In genomic region chr6:165272585-165272984, GRCh38 we compare ENCODE assay signal across 38 cellular contexts. TPM values are rescaled to one million over a fixed set of nuclear protein-coding genes. Genes with fewer than 3 reads are reported as not detected.
"Had no signal": no experiment of that assay in that cellular context is flagged by ENCODE, and none has a peak within 500 bp of the region (broad histone marks: within the 10 kb centered on the region; RNA-seq: fewer than 3 reads in every experiment).

No MANE protein-coding gene starts in this region.

- H3K4me3 Mint-ChIP-seq: activated B cell treated with CpG ODN at 0.5 μM for 24 hours; activated CD4-positive, alpha-beta memory T cell treated with anti-CD3 and anti-CD28 coated beads for 36 hours; activated CD4-positive, alpha-beta T cell treated with anti-CD3 and anti-CD28 coated beads, Interleukin-2, amount 10 ng/mL, durations not matched to agents 24 days and 14 days; activated CD8-positive, alpha-beta T cell treated with anti-CD3 and anti-CD28 coated beads for 36 hours; activated naive CD4-positive, alpha-beta T cell treated with anti-CD3 and anti-CD28 coated beads, Interleukin-2, amount 10 ng/mL, durations not matched to agents 7 days and 5 days; activated naive CD4-positive, alpha-beta T cell treated with anti-CD3 and anti-CD28 coated beads, Interleukin-2, amount 50 U/mL, for 24 hours; activated naive CD8-positive, alpha-beta T cell; activated naive CD8-positive, alpha-beta T cell treated with anti-CD3 and anti-CD28 coated beads, Interleukin-2, amount 10 ng/mL, durations not matched to agents 7 days and 5 days; activated naive CD8-positive, alpha-beta T cell treated with anti-CD3 and anti-CD28 coated beads, Interleukin-2, amount 50 U/mL, for 24 hours; activated T-cell treated with anti-CD3 and anti-CD28 coated beads, Interleukin-2, amount 50 U/mL, for 24 hours; brain; central memory CD8-positive, alpha-beta T cell; T-helper 1 cell treated with Interleukin-12 subunit alpha and Interleukin-12 subunit beta and Interleukin-4 antibody, amounts not matched to agents 30 μg/mL and 1 μg/mL, for 36 hours; T-helper 2 cell treated with Interferon-gamma antibody and Interleukin-4, amounts not matched to agents 5 μg/mL and 100 μg/mL, for 36 hours had no signal

- H3K4me1 ChIP-seq: ascending aorta had no signal

- ATAC-seq: activated CD8-positive, alpha-beta T cell treated with anti-CD3 and anti-CD28 coated beads for 36 hours; activated naive CD8-positive, alpha-beta T cell treated with anti-CD3 and anti-CD28 coated beads, Interleukin-2, amount 50 U/mL, for 24 hours had no signal

- FAIRE-seq: bronchial epithelial cell, TTC549 had no signal

- H3K36me3 Mint-ChIP-seq: activated CD4-positive, alpha-beta memory T cell treated with anti-CD3 and anti-CD28 coated beads for 36 hours; activated naive CD4-positive, alpha-beta T cell treated with anti-CD3 and anti-CD28 coated beads, Interleukin-2, amount 10 ng/mL, durations not matched to agents 7 days and 5 days; activated naive CD4-positive, alpha-beta T cell treated with anti-CD3 and anti-CD28 coated beads, Interleukin-2, amount 50 U/mL, for 24 hours; activated naive CD8-positive, alpha-beta T cell; activated naive CD8-positive, alpha-beta T cell treated with anti-CD3 and anti-CD28 coated beads, Interleukin-2, amount 10 ng/mL, durations not matched to agents 7 days and 5 days had no signal

- DNase-seq: activated B cell treated with CpG ODN at 0.5 μM for 24 hours; activated CD4-positive, alpha-beta memory T cell treated with anti-CD3 and anti-CD28 coated beads for 36 hours; activated CD4-positive, alpha-beta T cell treated with anti-CD3 and anti-CD28 coated beads for 4 hours; activated CD4-positive, alpha-beta T cell treated with anti-CD3 and anti-CD28 coated beads, Interleukin-2, amount 10 ng/mL, durations not matched to agents 24 days and 14 days; activated CD4-positive, alpha-beta T cell treated with anti-CD3 and anti-CD28 coated beads, Interleukin-2, amount 50 U/mL, for 1 hour; activated CD4-positive, alpha-beta T cell treated with anti-CD3 and anti-CD28 coated beads, Interleukin-2, amount 50 U/mL, for 4 hours; activated CD4-positive, CD25-positive, alpha-beta regulatory T cell treated with anti-CD3 and anti-CD28 coated beads, Interleukin-2, amount 50 U/mL, for 72 hours; activated CD8-positive, alpha-beta memory T cell treated with anti-CD3 and anti-CD28 coated beads, Interleukin-2, amount 50 U/mL, for 4 hours; activated CD8-positive, alpha-beta T cell treated with anti-CD3 and anti-CD28 coated beads for 36 hours; activated effector memory CD4-positive, alpha-beta T cell treated with Interleukin-2 at 50 U/mL for 16 hours; activated gamma-delta T cell; activated naive CD4-positive, alpha-beta T cell treated with anti-CD3 and anti-CD28 coated beads, Interleukin-2, amount 10 ng/mL, durations not matched to agents 7 days and 5 days; activated naive CD4-positive, alpha-beta T cell treated with Interleukin-2 at 50 U/mL for 16 hours; activated naive CD8-positive, alpha-beta T cell treated with anti-CD3 and anti-CD28 coated beads, Interleukin-2, amount 10 ng/mL, durations not matched to agents 7 days and 5 days; activated naive CD8-positive, alpha-beta T cell treated with anti-CD3 and anti-CD28 coated beads, Interleukin-2, amount 50 U/mL, for 24 hours; activated T-cell treated with anti-CD3 and anti-CD28 coated beads, Interleukin-2, amount 50 U/mL, for 24 hours; activated T-cell treated with anti-CD3 and anti-CD28 coated beads, Interleukin-2, amount 50 U/mL, for 48 hours; amygdala; anterior cingulate cortex; caudate nucleus; cerebellar nuclear complex; T-helper 2 cell; T-helper 9 cell had no signal

- H3K27ac ChIP-seq: ascending aorta, cardiac muscle cell, VCaP had no signal

- H3K9me3 ChIP-seq: ascending aorta had no signal

- H3K4me3 ChIP-seq: ascending aorta, cardiac muscle cell had no signal

- H3K9me3 Mint-ChIP-seq: activated CD8-positive, alpha-beta T cell treated with anti-CD3 and anti-CD28 coated beads for 36 hours; activated naive CD4-positive, alpha-beta T cell treated with anti-CD3 and anti-CD28 coated beads, Interleukin-2, amount 50 U/mL, for 24 hours; brain had no signal

- H3K27ac Mint-ChIP-seq: activated B cell treated with CpG ODN at 0.5 μM for 24 hours; activated CD4-positive, alpha-beta memory T cell treated with anti-CD3 and anti-CD28 coated beads for 36 hours; activated CD4-positive, alpha-beta T cell treated with anti-CD3 and anti-CD28 coated beads, Interleukin-2, amount 10 ng/mL, durations not matched to agents 24 days and 14 days; activated CD8-positive, alpha-beta T cell treated with anti-CD3 and anti-CD28 coated beads for 36 hours; activated naive CD4-positive, alpha-beta T cell treated with anti-CD3 and anti-CD28 coated beads, Interleukin-2, amount 10 ng/mL, durations not matched to agents 7 days and 5 days; activated naive CD4-positive, alpha-beta T cell treated with anti-CD3 and anti-CD28 coated beads, Interleukin-2, amount 50 U/mL, for 24 hours; activated naive CD8-positive, alpha-beta T cell; activated naive CD8-positive, alpha-beta T cell treated with anti-CD3 and anti-CD28 coated beads, Interleukin-2, amount 10 ng/mL, durations not matched to agents 7 days and 5 days; activated naive CD8-positive, alpha-beta T cell treated with anti-CD3 and anti-CD28 coated beads, Interleukin-2, amount 50 U/mL, for 24 hours; activated T-cell treated with anti-CD3 and anti-CD28 coated beads, Interleukin-2, amount 50 U/mL, for 24 hours; activated T-helper 2 cell treated with anti-CD3 and anti-CD28 coated beads, Interferon-gamma antibody, Interleukin-2, Interleukin-4, amounts not matched to agents 10 μg/mL and 5 μg/mL and 100 μg/mL, durations not matched to agents 14 hours and 24 hours and 36 hours; T-helper 1 cell treated with Interleukin-12 subunit alpha and Interleukin-12 subunit beta and Interleukin-4 antibody, amounts not matched to agents 30 μg/mL and 1 μg/mL, for 36 hours; T-helper 2 cell treated with Interferon-gamma antibody and Interleukin-4, amounts not matched to agents 5 μg/mL and 100 μg/mL, for 36 hours had no signal

- H3K4me1 Mint-ChIP-seq: activated B cell treated with CpG ODN at 0.5 μM for 24 hours; activated CD4-positive, alpha-beta T cell treated with anti-CD3 and anti-CD28 coated beads, Interleukin-2, amount 10 ng/mL, durations not matched to agents 24 days and 14 days; activated naive CD4-positive, alpha-beta T cell treated with anti-CD3 and anti-CD28 coated beads, Interleukin-2, amount 10 ng/mL, durations not matched to agents 7 days and 5 days; activated naive CD4-positive, alpha-beta T cell treated with anti-CD3 and anti-CD28 coated beads, Interleukin-2, amount 50 U/mL, for 24 hours; activated naive CD8-positive, alpha-beta T cell treated with anti-CD3 and anti-CD28 coated beads, Interleukin-2, amount 10 ng/mL, durations not matched to agents 7 days and 5 days; activated naive CD8-positive, alpha-beta T cell treated with anti-CD3 and anti-CD28 coated beads, Interleukin-2, amount 50 U/mL, for 24 hours had no signal

RNA-seq across cellular contexts. Expression of gene C6orf118, which starts 36.8 kb away (rescaled TPM):
- total RNA-seq: activated B cell treated with CpG ODN at 0.5 μM for 24 hours; activated CD4-positive, alpha-beta memory T cell treated with anti-CD3 and anti-CD28 coated beads for 36 hours; activated CD4-positive, alpha-beta T cell treated with anti-CD3 and anti-CD28 coated beads, Interleukin-2, amount 10 ng/mL, durations not matched to agents 24 days and 14 days; activated CD8-positive, alpha-beta memory T cell treated with anti-CD3 and anti-CD28 coated beads for 36 hours; activated CD8-positive, alpha-beta T cell treated with anti-CD3 and anti-CD28 coated beads for 36 hours; activated naive CD8-positive, alpha-beta T cell treated with anti-CD3 and anti-CD28 coated beads, Interleukin-2, amount 10 ng/mL, durations not matched to agents 7 days and 5 days; activated T-helper 2 cell treated with anti-CD3 and anti-CD28 coated beads, Interferon-gamma antibody, Interleukin-2, Interleukin-4, amounts not matched to agents 10 μg/mL and 5 μg/mL and 100 μg/mL, durations not matched to agents 14 hours and 24 hours and 36 hours; ascending aorta; bronchial epithelial cell; chondrocyte had no signal
- polyA plus RNA-seq: adipose tissue, cardiac muscle cell had no signal
